Comparison of ENCODE assay signal across 1 cellular context in genomic region chr15:93032515-93033206, GRCh38.
TF ChIP-seq lines count a peak whose summit lies in the region.

No MANE protein-coding gene starts in this region.

TF ChIP-seq in HepG2, 621 proteins besides CTCF, POLR2A, EP300 and RAD21:
- TF ChIP-seq NFYB (CRISPR knock-in tag; IDR thresholded peaks at IDR 0.05) (peak; percentile 30; the same call in 1 of the 2 replicates), NFYC (CRISPR knock-in tag; IDR thresholded peaks at IDR 0.05) (peak; percentile 36; the same call in 1 of the 2 replicates)
